Comparison of ENCODE assay signal across 22 cellular contexts in genomic region chr1:48114596-48115384, GRCh38.
A peak's percentile ranks its signal among the peaks of the same experiment; 100 is the strongest.
DNase-seq lines count a peak whose midpoint lies in the region; ATAC-seq and TF ChIP-seq lines count a peak whose summit lies in the region.
"Had no signal": no experiment of that assay in that cellular context is flagged by ENCODE, and none has a peak within 500 bp of the region (broad histone marks: within the 10 kb centered on the region; RNA-seq: fewer than 3 reads in every experiment).

No MANE protein-coding gene starts in this region.

- intact Hi-C loops in Caco-2 (cut with micrococcal nuclease; ENCODE audit: unreplicated experiment) (no loop called here), Calu3 (cut with micrococcal nuclease; ENCODE audit: unreplicated experiment) (no loop called here)

- H3K4me1 Mint-ChIP-seq in Caco-2 (ENCODE audit: low read depth, unreplicated experiment) (no peaks in the 10 kb centered on the region), nephron progenitor cell (peaks cover 24% of the 10 kb centered on the region), Calu3 (ENCODE audit: low read depth, unreplicated experiment) (no peaks in the 10 kb centered on the region)

- no peak for DNase-seq in Caco-2
- DNase-seq in RPMI7951 (ENCODE audit: low read depth) = peak; percentile 24
- DNase-seq in foreskin keratinocyte = no peak
- no peak for DNase-seq in nephron progenitor cell
- DNase-seq in NCI-H1105 treated with DMSO at 0.1 percent for 48 hours (lab: John Stamatoyannopoulos, UW) = no peak
- DNase-seq in retina = no peak
- DNase-seq in DMS153 treated with DMSO at 0.1 percent for 48 hours (lab: John Stamatoyannopoulos, UW; ENCODE audit: unreplicated experiment) = no peak
- no peak for DNase-seq in Calu3
- DNase-seq: DND-41, GDM1, GM23248, KBM-7, MG63, NCI-H1105, NCI-H187, NCI-H446 treated with DMSO at 0.1 percent for 48 hours, NCI-H748 treated with DMSO at 0.1 percent for 48 hours, Peyer's patch, SHP77 treated with DMSO at 0.1 percent for 48 hours had no signal

- H3K36me3 Mint-ChIP-seq in Caco-2 (ENCODE audit: insufficient read depth, unreplicated experiment) (no peaks in the 10 kb centered on the region), nephron progenitor cell (ENCODE audit: low read depth) (no peaks in the 10 kb centered on the region), Calu3 (ENCODE audit: insufficient read depth, unreplicated experiment) (no peaks in the 10 kb centered on the region)

- POLR2A ChIA-PET in Caco-2 (lab: Charles Lee) = no interaction called here

- CTCF ChIA-PET in Caco-2 (lab: Charles Lee) (no interaction called here), Calu3 (lab: Charles Lee) (no interaction called here)

- H3K4me3 Mint-ChIP-seq in Caco-2 (ENCODE audit: unreplicated experiment) (no peak overlapping the region), nephron progenitor cell (peak overlapping the region; percentile 36), Calu3 (ENCODE audit: low read depth, unreplicated experiment) (no peak overlapping the region)

- H3K36me3 ChIP-seq in Caco-2 (ENCODE audit: control insufficient read depth, insufficient read depth, low read length) = no peaks in the 10 kb centered on the region; the same call in 1 of the 2 replicates
- H3K36me3 ChIP-seq: MG63, Peyer's patch had no signal

- H3K27me3 ChIP-seq in Caco-2 (replicated peaks; ENCODE audit: control insufficient read depth, insufficient read depth, low read length) (no peaks in the 10 kb centered on the region), foreskin keratinocyte (peaks cover 14% of the 10 kb centered on the region)
- H3K27me3 ChIP-seq: MG63, Peyer's patch had no signal

- peaks cover 6% of the 10 kb centered on the region; the same call in 1 of the 2 replicates for H3K4me1 ChIP-seq in Caco-2
- no peaks in the 10 kb centered on the region for H3K4me1 ChIP-seq in foreskin keratinocyte
- H3K4me1 ChIP-seq: A549, Peyer's patch had no signal

- no peaks in the 10 kb centered on the region for H3K9me3 ChIP-seq in Caco-2
- H3K9me3 ChIP-seq: A549, MG63, Peyer's patch had no signal

- peaks cover 2% of the 10 kb centered on the region for H3K27me3 Mint-ChIP-seq in Caco-2 (ENCODE audit: insufficient read depth, unreplicated experiment)
- peaks cover 21% of the 10 kb centered on the region for H3K27me3 Mint-ChIP-seq in nephron progenitor cell (ENCODE audit: low read depth, poor library complexity)
- H3K27me3 Mint-ChIP-seq in Calu3 (ENCODE audit: unreplicated experiment) = peaks cover 54% of the 10 kb centered on the region

- H3K4me3 ChIP-seq in Caco-2 (ENCODE audit: low read depth, low read length) = no peak overlapping the region
- H3K4me3 ChIP-seq: A549, GM23248, MG63, Peyer's patch had no signal

- H3K9me3 Mint-ChIP-seq in Caco-2 (ENCODE audit: unreplicated experiment) (no peaks in the 10 kb centered on the region), nephron progenitor cell (peaks cover 15% of the 10 kb centered on the region), Calu3 (ENCODE audit: low read depth, unreplicated experiment) (no peaks in the 10 kb centered on the region)

- no peak for TF ChIP-seq CTCF in Caco-2 (IDR thresholded peaks at IDR 0.05; ENCODE audit: insufficient read depth in 1 of 2, low read depth in 1 of 2, low read length in 1 of 2, severe bottlenecking in 1 of 2, unreplicated experiment in 1 of 2)
- TF ChIP-seq CTCF in foreskin keratinocyte (conservative IDR thresholded peaks at IDR 0.05) = no peak
- TF ChIP-seq CTCF in nephron progenitor cell (IDR thresholded peaks at IDR 0.05) = no peak
- TF ChIP-seq CTCF in Calu3 (IDR thresholded peaks at IDR 0.05; ENCODE audit: unreplicated experiment) = no peak

- no peak overlapping the region for H3K27ac ChIP-seq in foreskin keratinocyte
- H3K27ac ChIP-seq: A549, GM23248, HL-60, Peyer's patch had no signal

- BruUV-seq in Caco-2 (replicated peaks; lab: Mats Ljungman, UMichigan) (no TSS peak), Calu3 (replicated peaks; lab: Mats Ljungman, UMichigan) (no TSS peak)

- H3K27ac Mint-ChIP-seq in Caco-2 (ENCODE audit: unreplicated experiment) = peak overlapping the region; percentile 56
- H3K27ac Mint-ChIP-seq in nephron progenitor cell = peak overlapping the region; percentile 34
- H3K27ac Mint-ChIP-seq in Calu3 (ENCODE audit: unreplicated experiment) = no peak overlapping the region

- ATAC-seq in foreskin keratinocyte = peak; percentile 9
- ATAC-seq: A549, HCT116 had no signal
